28 cellular contexts compared by ENCODE assay signal in genomic region chr12:10307630-10308029, GRCh38. TPM values are rescaled to one million over a fixed set of nuclear protein-coding genes. Genes with fewer than 3 reads are reported as not detected.
DNase-seq lines count a peak whose midpoint lies in the region; ATAC-seq and TF ChIP-seq lines count a peak whose summit lies in the region.
"Had no signal": no experiment of that assay in that cellular context is flagged by ENCODE, and none has a peak within 500 bp of the region (broad histone marks: within the 10 kb centered on the region; RNA-seq: fewer than 3 reads in every experiment).

KLRD1 (plus strand) TSS chr12:10307870; CDS start chr12:10308078, 208 bp downstream.

- H3K4me2 ChIP-seq in PC-9 = no peak within 1 kb of the TSS

- peak; percentile 55 for ATAC-seq in naive thymus-derived CD4-positive, alpha-beta T cell
- ATAC-seq: GM12878; right lobe of liver; stimulated activated naive B cell treated with anti-CD40 and anti-IgM and Interleukin-4, amounts not matched to agents 10 μg/mL and 1 μg/mL and 100 μg/mL, for 72 hours had no signal

- 0 out of 2 replicates have a peak within 1 kb of the TSS, but pooled peaks have one; percentile 53 for H2AFZ ChIP-seq in PC-9

- H3K4me3 Mint-ChIP-seq in naive thymus-derived CD4-positive, alpha-beta T cell = peak within 1 kb of the TSS in 1 of 10 donors; percentile 85
- H3K4me3 Mint-ChIP-seq: activated B cell treated with CpG ODN at 0.5 μM for 24 hours; CD14-positive monocyte; stimulated activated naive B cell treated with anti-CD40 and anti-IgM and Interleukin-4, amounts not matched to agents 10 μg/mL and 1 μg/mL and 100 μg/mL, for 72 hours had no signal

- no TSS peak for BruUV-seq in PC-9 (replicated peaks; lab: Mats Ljungman, UMichigan)

- H3K27me3 Mint-ChIP-seq in naive thymus-derived CD4-positive, alpha-beta T cell = peaks cover 0 to 16% (median 0%) of the 10 kb centered on the region in 5 donors
- H3K27me3 Mint-ChIP-seq: stimulated activated naive B cell treated with anti-CD40 and anti-IgM and Interleukin-4, amounts not matched to agents 10 μg/mL and 1 μg/mL and 100 μg/mL, for 72 hours had no signal

- no peaks in the 10 kb centered on the region for H3K4me1 ChIP-seq in PC-9 (replicated peaks; ENCODE audit: insufficient read depth)
- peaks cover 0 to 15% of the 10 kb centered on the region in 2 donors for H3K4me1 ChIP-seq in naive thymus-derived CD4-positive, alpha-beta T cell (ENCODE audit: control insufficient read depth in 2 of 2, insufficient read depth in 2 of 2, low read length in 2 of 2)
- H3K4me1 ChIP-seq: right lobe of liver, vagina had no signal

- POLR2A ChIA-PET in activated CD8-positive, alpha-beta memory T cell treated with anti-CD3 and anti-CD28 coated beads for 36 hours (lab: Charles Lee) = interaction anchor here (0.6 to 1.5 kb wide), 3 partner anchors 85 to 94 kb away, joined by 3 to 6 read pairs (median 5); no protein-coding TSS in a partner anchor
- POLR2A ChIA-PET in PC-9 (lab: Charles Lee; ENCODE audit: unreplicated experiment) = interaction anchor here (0.6 kb wide), 1 partner anchor 11 kb away, joined by 33 read pairs; no protein-coding TSS in a partner anchor
- POLR2A ChIA-PET in naive thymus-derived CD4-positive, alpha-beta T cell (lab: Charles Lee) = interaction anchor here (0.6 kb wide), 1 partner anchor 14 kb away, joined by 8 read pairs; no protein-coding TSS in a partner anchor

- peaks cover 0 to 16% (median 3%) of the 10 kb centered on the region in 7 donors for H3K4me1 Mint-ChIP-seq in naive thymus-derived CD4-positive, alpha-beta T cell
- H3K4me1 Mint-ChIP-seq: activated B cell treated with CpG ODN at 0.5 μM for 24 hours, CD14-positive monocyte had no signal

- CTCF ChIA-PET in activated CD8-positive, alpha-beta memory T cell treated with anti-CD3 and anti-CD28 coated beads for 36 hours (lab: Charles Lee) = no interaction called here
- CTCF ChIA-PET in PC-9 (lab: Charles Lee) = no interaction called here
- CTCF ChIA-PET in naive thymus-derived CD4-positive, alpha-beta T cell (lab: Charles Lee) = interaction anchor here (0.6 kb wide), 1 partner anchor 1670 kb away, joined by 7 read pairs; no protein-coding TSS in a partner anchor

- no peaks in the 10 kb centered on the region for H3F3A ChIP-seq in PC-9 (ENCODE audit: insufficient read depth, low read depth)

- TF ChIP-seq CTCF in PC-9 (conservative IDR thresholded peaks at IDR 0.05) (no peak), choroid plexus epithelial cell (conservative IDR thresholded peaks at IDR 0.05; ENCODE audit: low read depth, low read length) (no peak)

- H3K36me3 Mint-ChIP-seq in naive thymus-derived CD4-positive, alpha-beta T cell = peaks cover 0 to 3% (median 0%) of the 10 kb centered on the region in 5 donors
- H3K36me3 Mint-ChIP-seq: CD14-positive monocyte had no signal

- H3K9me3 Mint-ChIP-seq in naive thymus-derived CD4-positive, alpha-beta T cell = peaks cover 0 to 4% (median 0%) of the 10 kb centered on the region in 11 donors

- no peak within 1 kb of the TSS for H3K4me3 ChIP-seq in PC-9
- no peak within 1 kb of the TSS for H3K4me3 ChIP-seq in choroid plexus epithelial cell (ENCODE audit: low read depth, low read length)
- H3K4me3 ChIP-seq in naive thymus-derived CD4-positive, alpha-beta T cell (ENCODE audit: low read length) = no peak within 1 kb of the TSS
- H3K4me3 ChIP-seq: GM12878, right lobe of liver, SJSA1, vagina had no signal

- H4K20me1 ChIP-seq in PC-9 (ENCODE audit: insufficient read depth) = no peaks in the 10 kb centered on the region

- H3K27ac Mint-ChIP-seq in naive thymus-derived CD4-positive, alpha-beta T cell = no peak within 1 kb of the TSS
- H3K27ac Mint-ChIP-seq: activated B cell treated with CpG ODN at 0.5 μM for 24 hours; CD14-positive monocyte; stimulated activated naive B cell treated with anti-CD40 and anti-IgM and Interleukin-4, amounts not matched to agents 10 μg/mL and 1 μg/mL and 100 μg/mL, for 72 hours had no signal

- DNase-seq in activated CD8-positive, alpha-beta memory T cell treated with anti-CD3 and anti-CD28 coated beads for 24 hours = no peak
- DNase-seq in PC-9 (no peak), choroid plexus epithelial cell (ENCODE audit: low read depth) (peak; percentile 63), NCI-H774 (lab: John Stamatoyannopoulos, UW) (no peak), COLO668 (lab: John Stamatoyannopoulos, UW; ENCODE audit: unreplicated experiment) (no peak), NCI-H524 treated with DMSO at 0.1 percent for 48 hours (lab: John Stamatoyannopoulos, UW) (no peak)
- DNase-seq in naive thymus-derived CD4-positive, alpha-beta T cell = no peak
- DNase-seq: activated B cell treated with CpG ODN at 0.5 μM for 24 hours; activated CD4-positive, alpha-beta T cell treated with anti-CD3 and anti-CD28 coated beads, Interleukin-2, amount 50 U/mL, for 1 hour; aorta; EL; mammary epithelial cell; NCI-H1436; NCI-H2081 treated with DMSO at 0.1 percent for 48 hours; NCI-H226; NCI-H82; right lobe of liver; RPMI8226; stimulated activated CD4-positive, alpha-beta T cell treated with anti-CD3 and anti-CD28 coated beads, Interleukin-4, amount 100 ng/mL, for 4 hours; stimulated activated naive B cell treated with anti-CD40 and anti-IgM and Interleukin-4, amounts not matched to agents 10 μg/mL and 1 μg/mL and 100 μg/mL, for 72 hours; T-helper 1 cell had no signal

- no peaks in the 10 kb centered on the region; the same call in 1 of the 2 replicates for H3K9me3 ChIP-seq in PC-9 (ENCODE audit: insufficient read depth, low read depth)
- H3K9me3 ChIP-seq in naive thymus-derived CD4-positive, alpha-beta T cell (ENCODE audit: control insufficient read depth in 2 of 3, low read length in 3 of 3) = no peaks in the 10 kb centered on the region
- H3K9me3 ChIP-seq: neutrophil, right lobe of liver, SJSA1, vagina had no signal

- no peaks in the 10 kb centered on the region for H3K79me2 ChIP-seq in PC-9 (ENCODE audit: low read depth)

- intact Hi-C loops in PC-9 (cut with micrococcal nuclease; ENCODE audit: unreplicated experiment) = no loop called here
- intact Hi-C loops in naive thymus-derived CD4-positive, alpha-beta T cell (cut with micrococcal nuclease) = no loop called here

- no peak within 1 kb of the TSS for H3K27ac ChIP-seq in PC-9
- H3K27ac ChIP-seq in naive thymus-derived CD4-positive, alpha-beta T cell (ENCODE audit: low read depth, low read length) = no peak within 1 kb of the TSS
- H3K27ac ChIP-seq: 22Rv1, neutrophil, right lobe of liver, SJSA1, vagina had no signal

- no peaks in the 10 kb centered on the region for H3K9me2 ChIP-seq in PC-9 (ENCODE audit: insufficient read depth)

- no peaks in the 10 kb centered on the region for H3K27me3 ChIP-seq in PC-9 (ENCODE audit: insufficient read depth, low read depth)
- no peaks in the 10 kb centered on the region for H3K27me3 ChIP-seq in naive thymus-derived CD4-positive, alpha-beta T cell (ENCODE audit: control insufficient read depth in 2 of 2, insufficient read depth in 2 of 2, low read length in 2 of 2)
- H3K27me3 ChIP-seq: neutrophil, right lobe of liver, vagina had no signal

- H3K36me3 ChIP-seq in PC-9 (ENCODE audit: low read depth) = no peaks in the 10 kb centered on the region
- no peaks in the 10 kb centered on the region for H3K36me3 ChIP-seq in naive thymus-derived CD4-positive, alpha-beta T cell (ENCODE audit: control insufficient read depth in 2 of 3, insufficient read depth in 3 of 3, low read length in 3 of 3)
- H3K36me3 ChIP-seq: neutrophil, right lobe of liver, SJSA1, vagina had no signal

RNA-seq across cellular contexts. Expression of gene KLRD1, which starts in this region (rescaled TPM):
- 10 to 100 TPM; 68.3 to 79.1 TPM for total RNA-seq in activated CD8-positive, alpha-beta memory T cell treated with anti-CD3 and anti-CD28 coated beads for 36 hours
- total RNA-seq in PC-9 (2021) = 0.68 and 1.2 TPM in 2 replicates
- 10 to 100 TPM in 1 of 5 experiments, 1 to 10 TPM in 3, under 1 TPM in 1; 0.92 to 82.5 (median 1.7) TPM for total RNA-seq in naive thymus-derived CD4-positive, alpha-beta T cell
- polyA plus RNA-seq in naive thymus-derived CD4-positive, alpha-beta T cell = 1 to 10 TPM in 1 of 2 donors, under 1 TPM in 1; 0.68 to 1.9 TPM
- polyA plus RNA-seq: mammary epithelial cell had no signal
